ENCODE assay signal across 8 cellular contexts in genomic region chr12:33439587-33440011, GRCh38. TPM values are rescaled to one million over a fixed set of nuclear protein-coding genes. Genes with fewer than 3 reads are reported as not detected.
DNase-seq lines count a peak whose midpoint lies in the region; ATAC-seq, FAIRE-seq and TF ChIP-seq lines count a peak whose summit lies in the region.

Gene SYT10 (minus strand): TSS chr12:33439819. CDS start chr12:33439522, 297 bp downstream.

- no peaks in the 10 kb centered on the region for H3K9me3 Mint-ChIP-seq in CD4-positive, alpha-beta T cell

- H3K27ac ChIP-seq in liver (ENCODE audit: low read depth in 1 of 2, low read length in 2 of 2) = no peak within 1 kb of the TSS
- H3K27ac ChIP-seq in HepG2 (ENCODE audit: extremely low read length, insufficient read depth, low read length) = no peak within 1 kb of the TSS
- H3K27ac ChIP-seq in ascending aorta = no peak within 1 kb of the TSS
- no peak within 1 kb of the TSS for H3K27ac ChIP-seq in suprapubic skin
- no peak within 1 kb of the TSS for H3K27ac ChIP-seq in CD4-positive, alpha-beta T cell (ENCODE audit: low read depth, low read length)

- TF ChIP-seq RAD21 in liver (IDR thresholded peaks at IDR 0.05) (no peak), HepG2 (CRISPR knock-in tag; IDR thresholded peaks at IDR 0.05) (no peak)

- no peak for ATAC-seq in HepG2
- ATAC-seq in CD4-positive, alpha-beta T cell (ENCODE audit: poor library complexity) = no peak
- no peak for ATAC-seq in HG03045 (IDR thresholded peaks at IDR 0.05; ENCODE audit: unreplicated experiment)

- H3K36me3 ChIP-seq in liver (ENCODE audit: control insufficient read depth in 4 of 4, insufficient read depth in 3 of 4, low read depth in 1 of 4, low read length in 3 of 4) (no peaks in the 10 kb centered on the region), HepG2 (replicated peaks in 1 of 2; ENCODE audit: control insufficient read depth in 1 of 2, insufficient read depth in 2 of 2, low read length in 2 of 2) (no peaks in the 10 kb centered on the region), ascending aorta (no peaks in the 10 kb centered on the region), kidney epithelial cell (ENCODE audit: control insufficient read depth, insufficient read depth, low read length) (no peaks in the 10 kb centered on the region), suprapubic skin (no peaks in the 10 kb centered on the region)

- POLR2A ChIA-PET in HepG2 (lab: Yijun Ruan, JAX) = no interaction called here
- POLR2A ChIA-PET in CD4-positive, alpha-beta T cell (lab: Charles Lee) = no interaction called here

- no TSS peak for BruUV-seq in HepG2 (replicated peaks; lab: Mats Ljungman, UMichigan)

- H3K27ac Mint-ChIP-seq in CD4-positive, alpha-beta T cell = no peak within 1 kb of the TSS

- peaks cover 0 to 30% (median 6%) of the 10 kb centered on the region in 4 donors for H3K27me3 ChIP-seq in liver (ENCODE audit: control insufficient read depth in 4 of 4, insufficient read depth in 4 of 4, low read length in 3 of 4)
- no peaks in the 10 kb centered on the region; a peak in 1 of 5 replicates for H3K27me3 ChIP-seq in HepG2 (ENCODE audit: control insufficient read depth in 1 of 2, insufficient read depth in 2 of 2, low read length in 2 of 2)
- no peaks in the 10 kb centered on the region for H3K27me3 ChIP-seq in ascending aorta
- peaks cover 33% of the 10 kb centered on the region for H3K27me3 ChIP-seq in kidney epithelial cell (ENCODE audit: control insufficient read depth, insufficient read depth, low read length)
- H3K27me3 ChIP-seq in suprapubic skin = peaks cover 34% of the 10 kb centered on the region
- peaks cover 25% of the 10 kb centered on the region for H3K27me3 ChIP-seq in CD4-positive, alpha-beta T cell (ENCODE audit: control insufficient read depth, insufficient read depth, low read length)

- H3K4me1 ChIP-seq in liver (ENCODE audit: control insufficient read depth in 4 of 4, insufficient read depth in 4 of 4, low read length in 3 of 4) (peaks cover 3 to 14% (median 11%) of the 10 kb centered on the region in 4 donors), HepG2 (ENCODE audit: insufficient read depth, low read length) (no peaks in the 10 kb centered on the region), ascending aorta (no peaks in the 10 kb centered on the region), suprapubic skin (peaks cover 18% of the 10 kb centered on the region)

- H4K20me1 ChIP-seq in HepG2 (ENCODE audit: insufficient read depth, low read length) = no peaks in the 10 kb centered on the region

- no peak within 1 kb of the TSS for H2AFZ ChIP-seq in HepG2 (ENCODE audit: low read length)

- H3K4me3 ChIP-seq in liver (ENCODE audit: low read depth in 1 of 3, low read length in 3 of 3) = peak within 1 kb of the TSS; percentile 35 to 64 (median 58)
- H3K4me3 ChIP-seq in HepG2 (replicated peaks in 1 of 3; ENCODE audit: insufficient read depth in 1 of 3, low read depth in 2 of 3, low read length in 3 of 3) = no peak within 1 kb of the TSS
- H3K4me3 ChIP-seq in ascending aorta = peak within 1 kb of the TSS; percentile 54
- peak within 1 kb of the TSS; percentile 28 for H3K4me3 ChIP-seq in kidney epithelial cell (ENCODE audit: low read depth, low read length)
- H3K4me3 ChIP-seq in suprapubic skin = peak within 1 kb of the TSS; percentile 59

- no peak for FAIRE-seq in HepG2 (lab: Jason Lieb, UNC)

- H3K9ac ChIP-seq in liver (ENCODE audit: low read depth in 1 of 2, low read length in 2 of 2) (no peak within 1 kb of the TSS), HepG2 (ENCODE audit: insufficient read depth, low read depth, low read length) (no peak within 1 kb of the TSS)

- TF ChIP-seq POLR2A in HepG2 (IDR thresholded peaks at IDR 0.05; ENCODE audit: insufficient read depth in 1 of 2, low read depth in 2 of 2, low read length in 2 of 2) = no peak
- TF ChIP-seq POLR2A in suprapubic skin (IDR thresholded peaks at IDR 0.05) = no peak

- no peaks in the 10 kb centered on the region for H3K9me3 ChIP-seq in liver (ENCODE audit: control insufficient read depth in 4 of 4, low read length in 3 of 4)
- no peaks in the 10 kb centered on the region for H3K9me3 ChIP-seq in HepG2 (ENCODE audit: low read length)
- no peaks in the 10 kb centered on the region for H3K9me3 ChIP-seq in ascending aorta
- H3K9me3 ChIP-seq in suprapubic skin = no peaks in the 10 kb centered on the region
- no peaks in the 10 kb centered on the region for H3K9me3 ChIP-seq in CD4-positive, alpha-beta T cell (ENCODE audit: control insufficient read depth, low read length)

- no peak within 1 kb of the TSS for H3K4me3 Mint-ChIP-seq in CD4-positive, alpha-beta T cell

- in situ Hi-C loops in HepG2 (cut with HindIII; ENCODE audit: extremely low pct_ligation_motif_present, low pct_unique_long_range_greater_than_20kb) = no loop called here

- peaks cover 48% of the 10 kb centered on the region for H3K27me3 Mint-ChIP-seq in CD4-positive, alpha-beta T cell

- TF ChIP-seq CTCF in liver (IDR thresholded peaks at IDR 0.05; ENCODE audit: low read depth, low read length, missing input control) (no peak), HepG2 (CRISPR knock-in tag; IDR thresholded peaks at IDR 0.05) (no peak), ascending aorta (IDR thresholded peaks at IDR 0.05) (no peak), kidney epithelial cell (IDR thresholded peaks at IDR 0.05; ENCODE audit: insufficient read depth, low read length, poor library complexity, severe bottlenecking) (no peak), suprapubic skin (IDR thresholded peaks at IDR 0.05) (no peak)
- TF ChIP-seq CTCF in CD4-positive, alpha-beta T cell (IDR thresholded peaks at IDR 0.05) = no peak

- TF ChIP-seq EP300 in HepG2 (IDR thresholded peaks at IDR 0.05; ENCODE audit: low read depth in 2 of 2, low read length in 2 of 2) (no peak), HepG2 (CRISPR knock-in tag; IDR thresholded peaks at IDR 0.05; ENCODE audit: borderline replicate concordance) (no peak), suprapubic skin (IDR thresholded peaks at IDR 0.05) (no peak)

- H3K4me2 ChIP-seq in HepG2 (ENCODE audit: low read depth, low read length) = no peak within 1 kb of the TSS

- no peaks in the 10 kb centered on the region for H3K4me1 Mint-ChIP-seq in CD4-positive, alpha-beta T cell (ENCODE audit: low read depth)

- no peaks in the 10 kb centered on the region for H3K79me2 ChIP-seq in HepG2 (ENCODE audit: insufficient read depth, low read length)

- WGBS in liver = 6% methylated on average over 49 of the region's 49 CpGs
- 84% methylated on average over 39 of the region's 49 CpGs for WGBS in HepG2 (ENCODE audit: low lambda C conversion rate)
- under 1% methylated on average over 32 of the region's 49 CpGs for WGBS in suprapubic skin

- DNase-seq in HepG2 (ENCODE audit: low spot score) (no peak), ascending aorta (ENCODE audit: low spot score in 2 of 2) (no peak), kidney epithelial cell (ENCODE audit: low read depth) (no peak), suprapubic skin (ENCODE audit: low spot score in 2 of 2) (no peak), NCI-H2081 (lab: John Stamatoyannopoulos, UW) (no peak)
- no peak for DNase-seq in CD4-positive, alpha-beta T cell

- no peaks in the 10 kb centered on the region for H3K36me3 Mint-ChIP-seq in CD4-positive, alpha-beta T cell (ENCODE audit: low read depth)

- CTCF ChIA-PET in HepG2 (lab: Yijun Ruan, JAX; ENCODE audit: low intra/inter-chr PET ratio, low total read pairs) = no interaction called here
- CTCF ChIA-PET in CD4-positive, alpha-beta T cell (lab: Charles Lee) = no interaction called here

- intact Hi-C loops in HepG2 (cut with micrococcal nuclease; ENCODE audit: unreplicated experiment) = no loop called here
- intact Hi-C loops in ascending aorta (cut with DNase I) = no loop called here
- intact Hi-C loops in CD4-positive, alpha-beta T cell (cut with DNase I, micrococcal nuclease) = no loop called here

TF ChIP-seq in HepG2, 621 proteins besides CTCF, POLR2A, EP300 and RAD21 (continues in another document):
- no peak for TF ChIP-seq ZNF777 (CRISPR knock-in tag; IDR thresholded peaks at IDR 0.05)

RNA-seq across cellular contexts. Expression of gene SYT10, which starts in this region (rescaled TPM):
- total RNA-seq in liver (under 1 TPM; 0.14 to 0.84 TPM), HepG2 (2016; rRNA removed; fragmentation: Illumina TruSeq; extraction: Trizol) (not detected in 2 replicates), ascending aorta (not detected), kidney epithelial cell (not detected in 2 replicates), suprapubic skin (not detected)
- polyA plus RNA-seq in liver (under 1 TPM; 0.08 to 0.11 TPM), HepG2 (2011; rRNA removed) (not detected in 2 replicates)
- total RNA-seq in HepG2 (2016; cell fraction: cytosol; rRNA removed; fragmentation: Illumina TruSeq; extraction: Trizol; ENCODE audit: low read depth) = not detected in 2 replicates
- not detected in 2 replicates for total RNA-seq in HepG2 (2016; cell fraction: insoluble cytoplasmic fraction; rRNA removed; fragmentation: Illumina TruSeq; extraction: Trizol)
- not detected in 2 replicates for total RNA-seq in HepG2 (2016; cell fraction: membrane; rRNA removed; fragmentation: Illumina TruSeq; extraction: Trizol)
- not detected in 2 replicates for total RNA-seq in HepG2 (2016; cell fraction: nucleus; rRNA removed; fragmentation: Illumina TruSeq; extraction: Trizol)
- polyA plus RNA-seq in HepG2 (2011; cell fraction: cytosol; rRNA removed) = not detected in 2 replicates
- polyA plus RNA-seq in HepG2 (2011; cell fraction: nucleus; rRNA removed) = not detected in 2 replicates
- polyA plus RNA-seq in HepG2 (2012) = not detected in 2 replicates
- not detected in 2 replicates for polyA plus RNA-seq in HepG2 (2016; cell fraction: cytosol; fragmentation: Illumina TruSeq; extraction: Trizol; ENCODE audit: low read depth)
- polyA plus RNA-seq in HepG2 (2016; cell fraction: insoluble cytoplasmic fraction; fragmentation: Illumina TruSeq; extraction: Trizol; ENCODE audit: low read depth) = not detected in 2 replicates
- polyA plus RNA-seq in HepG2 (2016; cell fraction: membrane; fragmentation: Illumina TruSeq; extraction: Trizol; ENCODE audit: low read depth) = not detected in 2 replicates
- not detected in 2 replicates for polyA plus RNA-seq in HepG2 (2016; cell fraction: nucleus; fragmentation: Illumina TruSeq; extraction: Trizol; ENCODE audit: insufficient read depth, low read depth)
- not detected in 2 replicates for polyA minus RNA-seq in HepG2 (2011; rRNA and poly(A)+ RNA removed; ENCODE audit: low replicate concordance)
- not detected in 2 replicates for polyA minus RNA-seq in HepG2 (2011; cell fraction: cytosol; rRNA and poly(A)+ RNA removed)
- polyA minus RNA-seq in HepG2 (2011; cell fraction: nucleus; rRNA and poly(A)+ RNA removed) = not detected in 2 replicates
- total RNA-seq in CD4-positive, alpha-beta T cell = not detected

Comparison
In these comparisons a context has a peak if more than half of its experiments do, and no peak if none do; other contexts are left out.
1. H3K4me3 ChIP-seq: peak in liver (3 of 3), ascending aorta (2 of 2), kidney epithelial cell (single experiment) and suprapubic skin (single experiment); none in HepG2 (0 of 3).